In the genomic region with DNA sequence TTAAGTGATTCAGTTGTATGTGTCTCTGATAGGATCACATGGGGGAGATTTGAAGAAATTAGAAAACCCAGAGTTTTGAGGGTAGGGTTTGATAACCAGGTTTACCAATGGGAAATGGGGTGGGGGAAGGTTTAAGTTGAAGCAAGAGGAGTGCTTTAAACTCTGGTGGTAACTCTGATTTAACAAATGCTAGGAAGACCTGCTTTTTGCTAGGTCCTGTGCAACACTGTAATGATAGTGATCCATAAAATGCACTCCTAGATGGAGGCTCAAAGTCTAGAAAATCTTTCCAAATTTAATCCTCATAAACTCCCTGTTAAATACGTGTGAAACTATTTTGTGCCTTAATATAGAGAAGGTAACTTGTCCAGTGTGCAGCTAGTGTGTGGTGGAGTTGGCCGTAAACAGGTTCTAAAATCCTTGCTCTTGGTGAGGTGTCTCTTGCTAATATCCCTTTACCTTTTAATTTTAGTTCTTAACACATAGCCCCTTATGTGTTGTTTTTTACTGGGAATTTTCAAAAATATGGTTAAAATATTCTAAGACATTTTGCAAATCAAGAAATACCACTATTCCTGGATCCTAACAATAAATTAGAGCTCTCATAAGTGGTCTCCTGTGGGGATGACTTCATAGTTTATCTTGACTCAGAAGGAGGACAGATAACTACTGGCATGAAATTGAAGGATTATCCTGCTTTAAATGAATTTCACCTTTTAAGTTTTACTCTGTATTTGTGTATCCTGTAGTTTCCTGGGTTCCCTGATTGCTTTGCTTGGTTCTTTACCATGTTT, we compare ENCODE assay signal across 15 cellular contexts. TPM values are rescaled to one million over a fixed set of nuclear protein-coding genes. Genes with fewer than 3 reads are reported as not detected.
A peak's percentile ranks its signal among the peaks of the same experiment; 100 is the strongest.
DNase-seq lines count a peak whose midpoint lies in the region; ATAC-seq and TF ChIP-seq lines count a peak whose summit lies in the region.
"Had no signal": no experiment of that assay in that cellular context is flagged by ENCODE, and none has a peak within 500 bp of the region (broad histone marks: within the 10 kb centered on the region; RNA-seq: fewer than 3 reads in every experiment).

No MANE protein-coding gene starts in this region.

- H3K36me3 ChIP-seq in CD8-positive, alpha-beta memory T cell (ENCODE audit: insufficient read depth, low read length): peaks cover 37% of the 10 kb centered on the region
- H3K36me3 ChIP-seq in adipocyte (ENCODE audit: control insufficient read depth, insufficient read depth, low read length, severe bottlenecking): peaks cover 75% of the 10 kb centered on the region

- intact Hi-C loops in head of caudate nucleus (cut with DNase I): no loop called here

- peak overlapping the region in 6 of 8 donors; percentile 11 to 75 (median 60) for H3K27ac Mint-ChIP-seq in CD8-positive, alpha-beta memory T cell
- peak overlapping the region; percentile 50 for H3K27ac Mint-ChIP-seq in HFFc6
- H3K27ac Mint-ChIP-seq in nephron: no peak overlapping the region
- H3K27ac Mint-ChIP-seq: brain had no signal

- no peaks in the 10 kb centered on the region for H3K9me3 Mint-ChIP-seq in CD8-positive, alpha-beta memory T cell
- H3K9me3 Mint-ChIP-seq in HFFc6 (peaks cover 6% of the 10 kb centered on the region), nephron (peaks cover 2% of the 10 kb centered on the region)
- H3K9me3 Mint-ChIP-seq: effector memory CD8-positive, alpha-beta T cell; naive B cell had no signal

- H3K27ac ChIP-seq in CD8-positive, alpha-beta memory T cell (ENCODE audit: low read depth, low read length): no peak overlapping the region
- H3K27ac ChIP-seq: sigmoid colon, WERI-Rb-1 had no signal

- peaks cover 0 to 3% of the 10 kb centered on the region in 2 donors for H3K27me3 Mint-ChIP-seq in CD8-positive, alpha-beta memory T cell
- H3K27me3 Mint-ChIP-seq in HFFc6 (ENCODE audit: insufficient read depth) (peaks cover 4% of the 10 kb centered on the region; the same call in 1 of the 2 replicates), nephron (ENCODE audit: low read depth) (no peaks in the 10 kb centered on the region)
- H3K27me3 Mint-ChIP-seq: effector memory CD8-positive, alpha-beta T cell; naive B cell had no signal

- no peak overlapping the region for H3K4me3 ChIP-seq in CD8-positive, alpha-beta memory T cell (ENCODE audit: low read length)
- H3K4me3 ChIP-seq in adipocyte (ENCODE audit: low read length): peak overlapping the region; percentile 7
- H3K4me3 ChIP-seq: sigmoid colon had no signal

- TF ChIP-seq CTCF in HFFc6 (IDR thresholded peaks at IDR 0.05): no peak
- TF ChIP-seq CTCF in nephron (IDR thresholded peaks at IDR 0.05; ENCODE audit: unreplicated experiment in 3 of 3): no peak
- TF ChIP-seq CTCF in GM20000 (IDR thresholded peaks at IDR 0.05; ENCODE audit: extremely low read depth, missing control alignments): no peak

- POLR2A ChIA-PET in CD8-positive, alpha-beta memory T cell (lab: Charles Lee): no interaction called here

- H3K36me3 Mint-ChIP-seq in CD8-positive, alpha-beta memory T cell: peaks cover 0 to 83% (median 25%) of the 10 kb centered on the region in 3 donors
- peaks cover 61% of the 10 kb centered on the region for H3K36me3 Mint-ChIP-seq in HFFc6 (ENCODE audit: low read depth)
- H3K36me3 Mint-ChIP-seq in nephron (ENCODE audit: low read depth): peaks cover 56% of the 10 kb centered on the region

- H3K4me3 Mint-ChIP-seq in CD8-positive, alpha-beta memory T cell: peak overlapping the region in 1 of 7 donors; percentile 66
- H3K4me3 Mint-ChIP-seq in HFFc6: peak overlapping the region; percentile 97
- peak overlapping the region; percentile 26 to 57 (median 45) for H3K4me3 Mint-ChIP-seq in nephron
- H3K4me3 Mint-ChIP-seq: effector memory CD8-positive, alpha-beta T cell had no signal

- H3K9ac ChIP-seq in adipocyte (ENCODE audit: low read length): peak overlapping the region; percentile 57

- no peak for DNase-seq in CD8-positive, alpha-beta memory T cell
- DNase-seq in HFFc6 (no peak), adipocyte (ENCODE audit: low read depth) (no peak), GM20000 (ENCODE audit: low spot score) (no peak), head of caudate nucleus (no peak)
- DNase-seq: effector memory CD8-positive, alpha-beta T cell; islet precursor cell; naive B cell; NCI-H1092 treated with DMSO at 0.1 percent for 48 hours; sigmoid colon; substantia nigra; WERI-Rb-1 had no signal

- peaks cover 45 to 54% (median 52%) of the 10 kb centered on the region in 3 donors for H3K4me1 Mint-ChIP-seq in CD8-positive, alpha-beta memory T cell
- peaks cover 66% of the 10 kb centered on the region for H3K4me1 Mint-ChIP-seq in HFFc6 (ENCODE audit: low read depth)
- peaks cover 29% of the 10 kb centered on the region for H3K4me1 Mint-ChIP-seq in nephron

- peaks cover 24% of the 10 kb centered on the region for H3K4me1 ChIP-seq in CD8-positive, alpha-beta memory T cell (ENCODE audit: insufficient read depth, low read length)
- peaks cover 45% of the 10 kb centered on the region for H3K4me1 ChIP-seq in adipocyte (ENCODE audit: control insufficient read depth, insufficient read depth, low read length)

- H3K9me3 ChIP-seq in CD8-positive, alpha-beta memory T cell (ENCODE audit: low read length): no peaks in the 10 kb centered on the region
- H3K9me3 ChIP-seq in adipocyte (ENCODE audit: control insufficient read depth, low read length): no peaks in the 10 kb centered on the region
- H3K9me3 ChIP-seq: sigmoid colon had no signal

- CTCF ChIA-PET in CD8-positive, alpha-beta memory T cell (lab: Charles Lee): no interaction called here

- ATAC-seq in HG02870 (IDR thresholded peaks at IDR 0.05; ENCODE audit: unreplicated experiment): no peak
- ATAC-seq: effector memory CD8-positive, alpha-beta T cell had no signal

- H3K27me3 ChIP-seq in CD8-positive, alpha-beta memory T cell (ENCODE audit: insufficient read depth, low read length, poor library complexity, severe bottlenecking): no peaks in the 10 kb centered on the region
- H3K27me3 ChIP-seq in adipocyte (replicated peaks; ENCODE audit: control insufficient read depth, insufficient read depth, low read length): no peaks in the 10 kb centered on the region
- H3K27me3 ChIP-seq: sigmoid colon had no signal

RNA-seq across cellular contexts. Expression of a gene that starts 4.1 kb away (rescaled TPM):
- total RNA-seq in CD8-positive, alpha-beta memory T cell: 1,000 to 10,000 TPM; 1,392 to 1,416 TPM
- 3,675 TPM for polyA plus RNA-seq in CD8-positive, alpha-beta memory T cell
- total RNA-seq in HFFc6 (2021; fragmentation: NEBNext Ultra II Directional; extraction: Animal tissue kit (Norgen Biotek cat#: 25700)): 1,000 to 10,000 TPM in 1 of 6 experiments, 100 to 1,000 TPM in 5; 834 to 1,041 (median 909) TPM

RNA-seq across cellular contexts. Expression of a gene that starts 25.9 kb away (rescaled TPM):
- total RNA-seq in CD8-positive, alpha-beta memory T cell: 10 to 100 TPM; 90.8 to 93.1 TPM
- 154 TPM for polyA plus RNA-seq in CD8-positive, alpha-beta memory T cell
- 100 to 1,000 TPM; 178 to 259 (median 189) TPM for total RNA-seq in HFFc6 (2021; fragmentation: NEBNext Ultra II Directional; extraction: Animal tissue kit (Norgen Biotek cat#: 25700))

Comparison
In these comparisons a context has a peak if more than half of its experiments do, and no peak if none do; other contexts are left out.
1. H3K27ac Mint-ChIP-seq: peak in CD8-positive, alpha-beta memory T cell (6 of 8) and HFFc6 (single experiment); none in nephron (0 of 3).